ENCODE assay signal across 8 cellular contexts in the genomic region with DNA sequence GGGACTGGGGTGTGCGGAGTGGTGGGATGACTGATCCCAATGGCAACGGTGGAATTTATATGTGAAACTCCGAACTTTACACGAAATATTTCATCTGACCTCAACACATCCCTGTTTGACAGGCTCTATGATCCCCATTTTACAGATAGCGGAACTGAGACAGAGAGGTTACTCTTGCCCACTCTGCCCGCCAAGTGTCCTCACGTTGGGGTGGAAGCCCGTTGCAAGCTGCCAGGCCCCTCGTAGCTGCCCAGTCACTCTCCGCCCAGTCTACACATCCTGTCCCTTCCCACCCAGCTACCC. TPM values are rescaled to one million over a fixed set of nuclear protein-coding genes. Genes with fewer than 3 reads are reported as not detected.
DNase-seq lines count a peak whose midpoint lies in the region; ATAC-seq and TF ChIP-seq lines count a peak whose summit lies in the region.

No MANE protein-coding gene starts in this region.

- H3K36me3 ChIP-seq in PC-3 (ENCODE audit: low read depth, low read length) (no peaks in the 10 kb centered on the region), esophagus squamous epithelium (no peaks in the 10 kb centered on the region), trophoblast cell (ENCODE audit: control insufficient read depth in 1 of 2, insufficient read depth in 2 of 2, low read length in 2 of 2) (no peaks in the 10 kb centered on the region)

- H2AK5ac ChIP-seq in trophoblast cell (ENCODE audit: low read length) = peak overlapping the region; percentile 56

- H3K4ac ChIP-seq in trophoblast cell (ENCODE audit: low read depth, low read length) = peak overlapping the region; percentile 13

- ATAC-seq in PC-3 (no peak), GM18502 (IDR thresholded peaks at IDR 0.05; ENCODE audit: poor library complexity, unreplicated experiment) (no peak)

- POLR2A ChIA-PET in PC-3 (lab: Charles Lee; ENCODE audit: unreplicated experiment) = interaction anchor here (0.6 to 0.7 kb wide), 2 partner anchors 54 to 57 kb away, joined by 3 to 4 read pairs; no protein-coding TSS in a partner anchor

- no peaks in the 10 kb centered on the region for H3K9me2 ChIP-seq in PC-3 (replicated peaks; ENCODE audit: low read length)

- H3K9me3 ChIP-seq in PC-3 (ENCODE audit: low read length) (no peaks in the 10 kb centered on the region), esophagus squamous epithelium (no peaks in the 10 kb centered on the region), trophoblast cell (ENCODE audit: insufficient read depth, low read depth, low read length) (peaks cover 6% of the 10 kb centered on the region)

- no peak for TF ChIP-seq POLR2A in esophagus squamous epithelium (IDR thresholded peaks at IDR 0.05)

- H4K91ac ChIP-seq in trophoblast cell (ENCODE audit: low read depth, low read length) = peak overlapping the region; percentile 71

- H3K23ac ChIP-seq in trophoblast cell (ENCODE audit: low read length) = no peak overlapping the region

- H2BK5ac ChIP-seq in trophoblast cell (ENCODE audit: low read depth, low read length, poor library complexity) = no peak overlapping the region

- peak overlapping the region; percentile 55 for H4K12ac ChIP-seq in trophoblast cell (ENCODE audit: low read depth, low read length)

- DNase-seq in PC-3 (no peak), esophagus squamous epithelium (lab: John Stamatoyannopoulos, UW) (no peak), trophoblast cell (no peak), NOMO-1 treated with DMSO at 0.1 percent for 48 hours (lab: John Stamatoyannopoulos, UW; ENCODE audit: unreplicated experiment) (no peak), activated gamma-delta T cell treated with Interleukin-2 at 50 U/mL for 16 hours (no peak), DMS79 treated with DMSO at 0.1 percent for 48 hours (lab: John Stamatoyannopoulos, UW) (no peak)

- H3K4me2 ChIP-seq in PC-3 (ENCODE audit: low read length) (peak overlapping the region; percentile 70), trophoblast cell (ENCODE audit: low read length) (peak overlapping the region; percentile 90)

- intact Hi-C loops in PC-3 (cut with micrococcal nuclease) (no loop called here), esophagus squamous epithelium (cut with DNase I) (no loop called here)

- no TSS peak for BruUV-seq in PC-3 (replicated peaks; lab: Mats Ljungman, UMichigan)

- H2BK12ac ChIP-seq in trophoblast cell (ENCODE audit: low read length) = no peak overlapping the region

- peak overlapping the region; percentile 89 for H4K8ac ChIP-seq in trophoblast cell (ENCODE audit: low read depth, low read length)

- 69 to 75% methylated on average over 9 of the region's 10 CpGs for WGBS in esophagus squamous epithelium, 2 donors
- no CpG with 5 or more reads among the region's 10 CpGs for WGBS in trophoblast cell (ENCODE audit: extremely low coverage, insufficient coverage, insufficient read length)

- H2BK120ac ChIP-seq in trophoblast cell (ENCODE audit: insufficient read depth, low read length, poor library complexity) = peak overlapping the region; percentile 13

- peaks cover 5% of the 10 kb centered on the region for H3F3A ChIP-seq in PC-3 (ENCODE audit: low read length, unreplicated experiment)

- H3K79me1 ChIP-seq in trophoblast cell (ENCODE audit: low read length) = peaks cover 12% of the 10 kb centered on the region

- peak overlapping the region; percentile 73 for H3K18ac ChIP-seq in trophoblast cell (ENCODE audit: low read length)

- no peaks in the 10 kb centered on the region for H4K20me1 ChIP-seq in PC-3 (ENCODE audit: low read length)

- peaks cover 39% of the 10 kb centered on the region for H3K79me2 ChIP-seq in PC-3 (ENCODE audit: low read length)
- no peaks in the 10 kb centered on the region for H3K79me2 ChIP-seq in trophoblast cell (ENCODE audit: control insufficient read depth, insufficient read depth, low read length, poor library complexity)

- H3K27ac ChIP-seq in PC-3 (ENCODE audit: low read length) (no peak overlapping the region), esophagus squamous epithelium (peak overlapping the region in 2 of 4 donors; percentile 54 to 79), trophoblast cell (ENCODE audit: low read depth, low read length) (no peak overlapping the region)

- H3K9ac ChIP-seq in PC-3 (ENCODE audit: low read length) = no peak overlapping the region
- no peak overlapping the region for H3K9ac ChIP-seq in trophoblast cell (ENCODE audit: low read length)

- H3K4me3 ChIP-seq in GM08714 (ENCODE audit: low read length) = peak overlapping the region; percentile 97; the same call in 1 of the 2 replicates
- H3K4me3 ChIP-seq in PC-3 (ENCODE audit: low read length) = peak overlapping the region; percentile 43; the same call in 1 of the 2 replicates
- peak overlapping the region; percentile 48 to 78 (median 64) for H3K4me3 ChIP-seq in esophagus squamous epithelium
- peak overlapping the region; percentile 38 for H3K4me3 ChIP-seq in trophoblast cell (ENCODE audit: low read depth, low read length)

- TF ChIP-seq CTCF in PC-3 (conservative IDR thresholded peaks at IDR 0.05; ENCODE audit: low read depth, low read length) (no peak), esophagus squamous epithelium (IDR thresholded peaks at IDR 0.05) (no peak)

- H3K14ac ChIP-seq in trophoblast cell (ENCODE audit: low read length) = peak overlapping the region; percentile 33

- H2AFZ ChIP-seq in PC-3 (ENCODE audit: low read length) (peak overlapping the region; percentile 90), trophoblast cell (ENCODE audit: insufficient read depth, low read length, poor library complexity) (peak overlapping the region; percentile 59)

- H3K4me1 ChIP-seq in PC-3 (ENCODE audit: insufficient read depth, low read length) (peaks cover 31% of the 10 kb centered on the region), esophagus squamous epithelium (peaks cover 6 to 73% (median 26%) of the 10 kb centered on the region in 3 donors), trophoblast cell (ENCODE audit: control insufficient read depth in 1 of 2, insufficient read depth in 2 of 2, low read length in 2 of 2) (peaks cover 13 to 26% of the 10 kb centered on the region in 2 experiments)

- CTCF ChIA-PET in PC-3 (lab: Charles Lee) = interaction anchor here (0.7 kb wide), 1 partner anchor 15 kb away, joined by 3 read pairs; no protein-coding TSS in a partner anchor

- no peaks in the 10 kb centered on the region for H3K27me3 ChIP-seq in PC-3 (ENCODE audit: low read length)
- peaks cover 0 to 40% (median 0%) of the 10 kb centered on the region in 4 donors for H3K27me3 ChIP-seq in esophagus squamous epithelium
- peaks cover 5% of the 10 kb centered on the region for H3K27me3 ChIP-seq in trophoblast cell (ENCODE audit: insufficient read depth, low read length)

RNA-seq across cellular contexts. Expression of gene NFE2L3, which starts 0.4 kb away (rescaled TPM):
- total RNA-seq in PC-3 (2014; rRNA removed) (40.0 and 45.2 TPM in 2 replicates), esophagus squamous epithelium (1 to 10 TPM; 2.0 to 8.4 (median 5.6) TPM)
- polyA plus RNA-seq in trophoblast cell (2013) = 142 and 159 TPM in 2 replicates

RNA-seq across cellular contexts. Expression of gene HNRNPA2B1, which starts 48.9 kb away (rescaled TPM):
- total RNA-seq in PC-3 (2014; rRNA removed) (304 and 457 TPM in 2 replicates), esophagus squamous epithelium (100 to 1,000 TPM; 148 to 256 (median 203) TPM)
- 576 and 608 TPM in 2 replicates for polyA plus RNA-seq in trophoblast cell (2013)

RNA-seq across cellular contexts. Expression of gene CBX3, which starts 49.9 kb away (rescaled TPM):
- total RNA-seq in PC-3 (2014; rRNA removed) (126 and 132 TPM in 2 replicates), esophagus squamous epithelium (10 to 100 TPM; 24.6 to 85.3 (median 74.2) TPM)
- 270 TPM in 2 replicates for polyA plus RNA-seq in trophoblast cell (2013)

Comparison
In these comparisons a context has a peak if more than half of its experiments do, and no peak if none do; other contexts are left out.
1. H3K4me3 ChIP-seq: peak in every context shown above with its lines; median percentile 97 in GM08714; 64 in esophagus squamous epithelium; 43 in PC-3; 38 in trophoblast cell.